In genomic region chr13:24910502-24911134, GRCh38 we compare ENCODE assay signal across 23 cellular contexts.
A peak's percentile ranks its signal among the peaks of the same experiment; 100 is the strongest.
DNase-seq lines count a peak whose midpoint lies in the region; ATAC-seq and TF ChIP-seq lines count a peak whose summit lies in the region.
"Had no signal": no experiment of that assay in that cellular context is flagged by ENCODE, and none has a peak within 500 bp of the region (broad histone marks: within the 10 kb centered on the region; RNA-seq: fewer than 3 reads in every experiment).

No MANE protein-coding gene starts in this region.

- in situ Hi-C loops in transverse colon (cut with MboI; ENCODE audit: low pct_ligation_motif_present in 1 of 4, low pct_unique_long_range_greater_than_20kb in 1 of 4, low sequenced_read_pairs in 3 of 4) = no loop called here

- TF ChIP-seq POLR2A in transverse colon (IDR thresholded peaks at IDR 0.05) = no peak

- H3K27ac Mint-ChIP-seq in activated T-cell treated with anti-CD3 and anti-CD28 coated beads, Interleukin-2, amount 50 U/mL, for 24 hours = peak overlapping the region; percentile 35
- H3K27ac Mint-ChIP-seq in activated naive CD4-positive, alpha-beta T cell treated with anti-CD3 and anti-CD28 coated beads, Interleukin-2, amount 50 U/mL, for 72 hours = no peak overlapping the region
- H3K27ac Mint-ChIP-seq: activated naive CD8-positive, alpha-beta T cell treated with anti-CD3 and anti-CD28 coated beads, Interleukin-2, amount 50 U/mL, for 24 hours; immature natural killer cell had no signal

- intact Hi-C loops in transverse colon (cut with DNase I; ENCODE audit: low total_unique reads) = no loop called here

- 53 to 61% methylated on average over 2 of the region's 2 CpGs for WGBS in transverse colon (ENCODE audit: low coverage in 1 of 2), 2 donors

- no peak for TF ChIP-seq EP300 in transverse colon (IDR thresholded peaks at IDR 0.05; ENCODE audit: low read depth)

- no peak overlapping the region for H3K4me3 ChIP-seq in SJSA1
- no peak overlapping the region for H3K4me3 ChIP-seq in fibroblast of the aortic adventitia (ENCODE audit: low read depth, low read length)
- H3K4me3 ChIP-seq in transverse colon = no peak overlapping the region
- H3K4me3 ChIP-seq: smooth muscle cell, tibial artery had no signal

- no peaks in the 10 kb centered on the region for H3K27me3 Mint-ChIP-seq in activated T-cell treated with anti-CD3 and anti-CD28 coated beads, Interleukin-2, amount 50 U/mL, for 24 hours
- H3K27me3 Mint-ChIP-seq: activated naive CD8-positive, alpha-beta T cell treated with anti-CD3 and anti-CD28 coated beads, Interleukin-2, amount 50 U/mL, for 24 hours had no signal

- TF ChIP-seq CTCF in fibroblast of the aortic adventitia (IDR thresholded peaks at IDR 0.05; ENCODE audit: insufficient read depth, low read length) (no peak), transverse colon (IDR thresholded peaks at IDR 0.05) (no peak)

- H3K27me3 ChIP-seq in SJSA1 (replicated peaks) (no peaks in the 10 kb centered on the region), transverse colon (no peaks in the 10 kb centered on the region)
- H3K27me3 ChIP-seq: tibial artery had no signal

- no peaks in the 10 kb centered on the region for H3K9me3 ChIP-seq in SJSA1 (replicated peaks)
- H3K9me3 ChIP-seq in transverse colon = no peaks in the 10 kb centered on the region
- H3K9me3 ChIP-seq: tibial artery had no signal

- DNase-seq in activated T-cell treated with anti-CD3 and anti-CD28 coated beads, Interleukin-2, amount 50 U/mL, for 24 hours = no peak
- DNase-seq in activated T-cell treated with anti-CD3 and anti-CD28 coated beads, Interleukin-2, amount 50 U/mL, for 48 hours = no peak
- DNase-seq in SJSA1 (ENCODE audit: low read depth in 1 of 2, low spot score in 2 of 2) = no peak
- DNase-seq in fibroblast of the aortic adventitia (ENCODE audit: low read depth) = peak; percentile 7
- peak; percentile 54 for DNase-seq in transverse colon
- DNase-seq in activated naive CD4-positive, alpha-beta T cell treated with anti-CD3 and anti-CD28 coated beads, Interleukin-2, amount 50 U/mL, for 72 hours (ENCODE audit: low spot score in 2 of 2) = no peak
- DNase-seq: activated CD4-positive, alpha-beta T cell treated with anti-CD3 and anti-CD28 coated beads for 48 hours; activated gamma-delta T cell treated with Interleukin-2 at 50 U/mL for 16 hours; activated naive CD8-positive, alpha-beta T cell treated with anti-CD3 and anti-CD28 coated beads, Interleukin-2, amount 50 U/mL, for 24 hours; activated T-cell treated with anti-CD3 and anti-CD28 coated beads, Interleukin-2, amount 50 U/mL, for 1 hour; DMS153; hypothalamus; immature natural killer cell; NCI-H1092; NCI-H1694 treated with DMSO at 0.1 percent for 48 hours; NCI-H2171; NCI-H510A; tibial artery had no signal

- no peaks in the 10 kb centered on the region for H3K9me3 Mint-ChIP-seq in activated T-cell treated with anti-CD3 and anti-CD28 coated beads, Interleukin-2, amount 50 U/mL, for 24 hours
- H3K9me3 Mint-ChIP-seq in activated naive CD4-positive, alpha-beta T cell treated with anti-CD3 and anti-CD28 coated beads, Interleukin-2, amount 50 U/mL, for 72 hours = no peaks in the 10 kb centered on the region
- H3K9me3 Mint-ChIP-seq: activated naive CD8-positive, alpha-beta T cell treated with anti-CD3 and anti-CD28 coated beads, Interleukin-2, amount 50 U/mL, for 24 hours; immature natural killer cell had no signal

- no peak overlapping the region for H3K4me3 Mint-ChIP-seq in activated T-cell treated with anti-CD3 and anti-CD28 coated beads, Interleukin-2, amount 50 U/mL, for 24 hours
- H3K4me3 Mint-ChIP-seq: activated naive CD8-positive, alpha-beta T cell treated with anti-CD3 and anti-CD28 coated beads, Interleukin-2, amount 50 U/mL, for 24 hours; immature natural killer cell had no signal

- H3K36me3 ChIP-seq in SJSA1 (peaks cover 33% of the 10 kb centered on the region), transverse colon (peaks cover 0 to 19% (median 0%) of the 10 kb centered on the region in 4 donors)

- H3K4me1 ChIP-seq in SJSA1 (replicated peaks) (peaks cover 17% of the 10 kb centered on the region), transverse colon (peaks cover 0 to 18% (median 7%) of the 10 kb centered on the region in 4 donors)
- H3K4me1 ChIP-seq: tibial artery had no signal

- H3K36me3 Mint-ChIP-seq in activated T-cell treated with anti-CD3 and anti-CD28 coated beads, Interleukin-2, amount 50 U/mL, for 24 hours (ENCODE audit: low read depth) = peaks cover 61% of the 10 kb centered on the region
- H3K36me3 Mint-ChIP-seq in activated naive CD4-positive, alpha-beta T cell treated with anti-CD3 and anti-CD28 coated beads, Interleukin-2, amount 50 U/mL, for 72 hours = peaks cover 4 to 13% of the 10 kb centered on the region in 2 donors

- peaks cover 11% of the 10 kb centered on the region for H3K4me1 Mint-ChIP-seq in activated T-cell treated with anti-CD3 and anti-CD28 coated beads, Interleukin-2, amount 50 U/mL, for 24 hours (ENCODE audit: low read depth)
- H3K4me1 Mint-ChIP-seq: immature natural killer cell had no signal

- no peak for ATAC-seq in activated naive CD4-positive, alpha-beta T cell treated with anti-CD3 and anti-CD28 coated beads, Interleukin-2, amount 50 U/mL, for 72 hours
- ATAC-seq in GM18502 (IDR thresholded peaks at IDR 0.05; ENCODE audit: poor library complexity, unreplicated experiment) = no peak
- no peak for ATAC-seq in GM18517 (IDR thresholded peaks at IDR 0.05; ENCODE audit: unreplicated experiment)
- ATAC-seq: HepG2, left lobe of liver had no signal

- H3K27ac ChIP-seq in SJSA1 (peak overlapping the region; percentile 59), transverse colon (peak overlapping the region; percentile 29 to 53 (median 42))
- H3K27ac ChIP-seq: tibial artery had no signal

Comparison
In these comparisons a context has a peak if more than half of its experiments do, and no peak if none do; other contexts are left out.
1. DNase-seq: peak in fibroblast of the aortic adventitia (single experiment) and transverse colon (single experiment); none in activated T-cell treated with anti-CD3 and anti-CD28 coated beads, Interleukin-2, amount 50 U/mL, for 24 hours (single experiment), activated T-cell treated with anti-CD3 and anti-CD28 coated beads, Interleukin-2, amount 50 U/mL, for 48 hours (0 of 2), SJSA1 (0 of 2) and activated naive CD4-positive, alpha-beta T cell treated with anti-CD3 and anti-CD28 coated beads, Interleukin-2, amount 50 U/mL, for 72 hours (0 of 2).